23 cellular contexts compared by ENCODE assay signal in the genomic region with DNA sequence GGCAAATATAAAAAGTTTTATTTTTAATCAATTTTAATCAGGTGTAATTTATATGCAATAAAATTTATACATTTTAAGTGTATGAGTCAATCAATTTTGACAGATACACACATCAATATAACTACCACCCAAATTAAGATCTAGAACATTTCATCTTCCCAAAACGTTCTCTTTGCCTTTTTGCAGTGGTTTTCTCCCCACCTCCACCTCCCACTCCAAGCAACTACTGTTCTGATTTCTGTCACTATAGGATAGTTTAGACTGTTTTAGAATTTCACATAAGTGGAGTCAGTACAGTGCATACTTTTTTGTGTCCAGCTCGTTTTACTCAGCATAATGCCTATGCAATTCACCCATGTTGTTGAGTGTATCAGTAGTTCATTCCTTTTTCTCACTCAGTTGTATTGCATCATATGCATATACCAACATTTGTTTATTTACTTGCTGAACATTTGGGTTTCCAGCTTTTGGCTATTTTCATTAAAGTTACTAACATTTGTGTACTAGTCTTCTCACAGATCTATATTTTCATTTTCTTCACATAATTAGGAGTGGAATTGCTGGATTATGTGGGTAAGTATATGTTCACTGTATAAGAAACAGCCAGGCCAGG. TPM values are rescaled to one million over a fixed set of nuclear protein-coding genes. Genes with fewer than 3 reads are reported as not detected.
A peak's percentile ranks its signal among the peaks of the same experiment; 100 is the strongest.
DNase-seq lines count a peak whose midpoint lies in the region; ATAC-seq, FAIRE-seq and TF ChIP-seq lines count a peak whose summit lies in the region.
"Had no signal": no experiment of that assay in that cellular context is flagged by ENCODE, and none has a peak within 500 bp of the region (broad histone marks: within the 10 kb centered on the region; RNA-seq: fewer than 3 reads in every experiment).

No MANE protein-coding gene starts in this region.

- peaks cover 8% of the 10 kb centered on the region; the same call in 1 of the 2 replicates for H3K4me1 ChIP-seq in HepG2 (ENCODE audit: insufficient read depth, low read length)
- H3K4me1 ChIP-seq in right lobe of liver, result peaks cover 0 to 7% (median 0%) of the 10 kb centered on the region in 4 donors

- H3K79me2 ChIP-seq in HepG2 (ENCODE audit: insufficient read depth, low read length), result no peaks in the 10 kb centered on the region

- H3K27me3 ChIP-seq in HepG2 (ENCODE audit: control insufficient read depth in 1 of 2, insufficient read depth in 2 of 2, low read length in 2 of 2), result no peaks in the 10 kb centered on the region
- H3K27me3 ChIP-seq in right lobe of liver, result no peaks in the 10 kb centered on the region
- H3K27me3 ChIP-seq: SJSA1 had no signal

- DNase-seq in HepG2 (ENCODE audit: low spot score) (no peak), right lobe of liver (no peak), frontal cortex (ENCODE audit: low spot score in 2 of 2) (no peak), putamen (ENCODE audit: low spot score) (peak; percentile 58), ecto neural progenitor cell (ENCODE audit: low spot score) (no peak)
- no peak for DNase-seq in central memory CD4-positive, alpha-beta T cell
- DNase-seq: 8988T, Calu3, DMS79 treated with DMSO at 0.1 percent for 48 hours, GF-D8, KBM-7, MM.1S, NCI-H1417, NCI-H1694 treated with DMSO at 0.1 percent for 48 hours, NCI-H2081, NCI-H2227 treated with DMSO at 0.1 percent for 48 hours, NCI-H526 treated with DMSO at 0.1 percent for 48 hours, Right ventricle myocardium superior had no signal

- no peaks in the 10 kb centered on the region for H4K20me1 ChIP-seq in HepG2 (ENCODE audit: insufficient read depth, low read length)

- no TSS peak for BruUV-seq in HepG2 (replicated peaks; lab: Mats Ljungman, UMichigan)

- no peak overlapping the region for H3K9ac ChIP-seq in HepG2 (ENCODE audit: insufficient read depth, low read depth, low read length)

- no peak for TF ChIP-seq RAD21 in HepG2 (CRISPR knock-in tag; IDR thresholded peaks at IDR 0.05)

- CTCF ChIA-PET in HepG2 (lab: Yijun Ruan, JAX; ENCODE audit: low intra/inter-chr PET ratio, low total read pairs), result no interaction called here

- no peak for TF ChIP-seq EP300 in HepG2 (IDR thresholded peaks at IDR 0.05; ENCODE audit: low read depth in 2 of 2, low read length in 2 of 2)
- no peak for TF ChIP-seq EP300 in HepG2 (CRISPR knock-in tag; IDR thresholded peaks at IDR 0.05; ENCODE audit: borderline replicate concordance)

- ATAC-seq in HepG2 (no peak), right lobe of liver (no peak), HG03196 (IDR thresholded peaks at IDR 0.05; ENCODE audit: unreplicated experiment) (no peak)

- intact Hi-C loops in HepG2 (cut with micrococcal nuclease; ENCODE audit: unreplicated experiment), result no loop called here
- intact Hi-C loops in right lobe of liver (cut with DNase I), result no loop called here

- no peak overlapping the region for H3K4me2 ChIP-seq in HepG2 (ENCODE audit: low read depth, low read length)

- no peak overlapping the region for H3K27ac ChIP-seq in HepG2 (ENCODE audit: extremely low read length, insufficient read depth, low read length)
- no peak overlapping the region for H3K27ac ChIP-seq in right lobe of liver

- H2AFZ ChIP-seq in HepG2 (ENCODE audit: low read length), result no peak overlapping the region

- peak; percentile 50 for FAIRE-seq in HepG2 (lab: Jason Lieb, UNC)
- peak; percentile 13 for FAIRE-seq in frontal cortex (lab: Jason Lieb, UNC)
- FAIRE-seq: GM12891, GM19239, H1 had no signal

- 94% methylated on average over 2 of the region's 2 CpGs for WGBS in HepG2 (ENCODE audit: low lambda C conversion rate)
- 96% methylated on average over 2 of the region's 2 CpGs for WGBS in right lobe of liver (ENCODE audit: insufficient coverage, low coverage, low lambda C conversion rate, missing lambda C conversion rate)

- H3K36me3 ChIP-seq in HepG2 (replicated peaks in 1 of 2; ENCODE audit: control insufficient read depth in 1 of 2, insufficient read depth in 2 of 2, low read length in 2 of 2) (peaks cover 4 to 15% of the 10 kb centered on the region in 2 experiments; a peak in 3 of 5 replicates), right lobe of liver (no peaks in the 10 kb centered on the region)

- in situ Hi-C loops in HepG2 (cut with HindIII; ENCODE audit: extremely low pct_ligation_motif_present, low pct_unique_long_range_greater_than_20kb), result loop anchor here (25.0 kb wide), 1 partner anchor 480 kb away; no protein-coding TSS in a partner anchor

- TF ChIP-seq POLR2A in HepG2 (IDR thresholded peaks at IDR 0.05; ENCODE audit: insufficient read depth in 1 of 2, low read depth in 2 of 2, low read length in 2 of 2), result no peak
- TF ChIP-seq POLR2A in right lobe of liver (IDR thresholded peaks at IDR 0.05), result no peak

- TF ChIP-seq CTCF in HepG2 (CRISPR knock-in tag; IDR thresholded peaks at IDR 0.05) (no peak), right lobe of liver (IDR thresholded peaks at IDR 0.05) (no peak)

- H3K4me3 ChIP-seq in HepG2 (replicated peaks in 1 of 3; ENCODE audit: insufficient read depth in 1 of 3, low read depth in 2 of 3, low read length in 3 of 3) (no peak overlapping the region), right lobe of liver (no peak overlapping the region)
- H3K4me3 ChIP-seq: SJSA1 had no signal

- POLR2A ChIA-PET in HepG2 (lab: Yijun Ruan, JAX), result no interaction called here

- H3K9me3 ChIP-seq in HepG2 (ENCODE audit: low read length) (no peaks in the 10 kb centered on the region), right lobe of liver (no peaks in the 10 kb centered on the region)

TF ChIP-seq in HepG2, 621 proteins besides CTCF, POLR2A, EP300 and RAD21:
- TF ChIP-seq CEBPB (IDR thresholded peaks at IDR 0.05; ENCODE audit: borderline replicate concordance, low read depth, low read length), result peak; percentile 50
- TF ChIP-seq SNAPC2 (CRISPR knock-in tag; IDR thresholded peaks at IDR 0.05), result no peak

RNA-seq across cellular contexts. Expression of a gene that starts 52.2 kb away (rescaled TPM):
- 59.0 and 77.6 TPM in 2 replicates for total RNA-seq in HepG2 (2016; rRNA removed; fragmentation: Illumina TruSeq; extraction: Trizol)
- total RNA-seq in HepG2 (2016; cell fraction: cytosol; rRNA removed; fragmentation: Illumina TruSeq; extraction: Trizol; ENCODE audit: low read depth), result 6.9 and 8.9 TPM in 2 replicates
- total RNA-seq in HepG2 (2016; cell fraction: insoluble cytoplasmic fraction; rRNA removed; fragmentation: Illumina TruSeq; extraction: Trizol), result 60.7 and 85.7 TPM in 2 replicates
- 30.0 and 33.9 TPM in 2 replicates for total RNA-seq in HepG2 (2016; cell fraction: membrane; rRNA removed; fragmentation: Illumina TruSeq; extraction: Trizol)
- total RNA-seq in HepG2 (2016; cell fraction: nucleus; rRNA removed; fragmentation: Illumina TruSeq; extraction: Trizol), result 25.8 and 26.7 TPM in 2 replicates
- polyA plus RNA-seq in HepG2 (2011; rRNA removed), result 15.4 and 22.8 TPM in 2 replicates
- polyA plus RNA-seq in HepG2 (2011; cell fraction: cytosol; rRNA removed), result 14.6 and 14.7 TPM in 2 replicates
- polyA plus RNA-seq in HepG2 (2011; cell fraction: nucleus; rRNA removed), result 10.6 and 10.7 TPM in 2 replicates
- 9.9 and 21.3 TPM in 2 replicates for polyA plus RNA-seq in HepG2 (2012)
- polyA plus RNA-seq in HepG2 (2016; cell fraction: cytosol; fragmentation: Illumina TruSeq; extraction: Trizol; ENCODE audit: low read depth), result 9.7 and 10.2 TPM in 2 replicates
- polyA plus RNA-seq in HepG2 (2016; cell fraction: insoluble cytoplasmic fraction; fragmentation: Illumina TruSeq; extraction: Trizol; ENCODE audit: low read depth), result 91.9 and 106 TPM in 2 replicates
- polyA plus RNA-seq in HepG2 (2016; cell fraction: membrane; fragmentation: Illumina TruSeq; extraction: Trizol; ENCODE audit: low read depth), result 23.7 and 24.9 TPM in 2 replicates
- polyA plus RNA-seq in HepG2 (2016; cell fraction: nucleus; fragmentation: Illumina TruSeq; extraction: Trizol; ENCODE audit: insufficient read depth, low read depth), result 43.3 and 48.3 TPM in 2 replicates
- polyA minus RNA-seq in HepG2 (2011; rRNA and poly(A)+ RNA removed; ENCODE audit: low replicate concordance), result 17.6 and 77.2 TPM in 2 replicates
- polyA minus RNA-seq in HepG2 (2011; cell fraction: cytosol; rRNA and poly(A)+ RNA removed), result 17.2 and 26.2 TPM in 2 replicates
- 14.4 and 17.8 TPM in 2 replicates for polyA minus RNA-seq in HepG2 (2011; cell fraction: nucleus; rRNA and poly(A)+ RNA removed)
- total RNA-seq in right lobe of liver, result 10 to 100 TPM; 15.3 to 29.2 (median 22.2) TPM
- total RNA-seq in frontal cortex, result 20.4 TPM

RNA-seq across cellular contexts. Expression of a gene that starts 52.5 kb away (rescaled TPM):
- total RNA-seq in HepG2 (2016; rRNA removed; fragmentation: Illumina TruSeq; extraction: Trizol) (16.4 and 19.6 TPM in 2 replicates), right lobe of liver (10 to 100 TPM in 4 of 6 experiments, 1 to 10 TPM in 2; 7.8 to 13.1 (median 10.8) TPM), frontal cortex (32.6 TPM)
- 21.1 and 23.7 TPM in 2 replicates for total RNA-seq in HepG2 (2016; cell fraction: cytosol; rRNA removed; fragmentation: Illumina TruSeq; extraction: Trizol; ENCODE audit: low read depth)
- 15.4 and 19.9 TPM in 2 replicates for total RNA-seq in HepG2 (2016; cell fraction: insoluble cytoplasmic fraction; rRNA removed; fragmentation: Illumina TruSeq; extraction: Trizol)
- total RNA-seq in HepG2 (2016; cell fraction: membrane; rRNA removed; fragmentation: Illumina TruSeq; extraction: Trizol), result 14.0 TPM in 2 replicates
- total RNA-seq in HepG2 (2016; cell fraction: nucleus; rRNA removed; fragmentation: Illumina TruSeq; extraction: Trizol), result 23.0 and 25.3 TPM in 2 replicates
- polyA plus RNA-seq in HepG2 (2011; rRNA removed), result 2.9 and 4.0 TPM in 2 replicates
- polyA plus RNA-seq in HepG2 (2011; cell fraction: cytosol; rRNA removed), result 1.9 and 2.5 TPM in 2 replicates
- polyA plus RNA-seq in HepG2 (2011; cell fraction: nucleus; rRNA removed), result 1.6 and 1.7 TPM in 2 replicates
- 5.0 and 6.0 TPM in 2 replicates for polyA plus RNA-seq in HepG2 (2012)
- polyA plus RNA-seq in HepG2 (2016; cell fraction: cytosol; fragmentation: Illumina TruSeq; extraction: Trizol; ENCODE audit: low read depth), result 0.79 and 0.83 TPM in 2 replicates
- polyA plus RNA-seq in HepG2 (2016; cell fraction: insoluble cytoplasmic fraction; fragmentation: Illumina TruSeq; extraction: Trizol; ENCODE audit: low read depth), result 11.2 and 11.9 TPM in 2 replicates
- polyA plus RNA-seq in HepG2 (2016; cell fraction: membrane; fragmentation: Illumina TruSeq; extraction: Trizol; ENCODE audit: low read depth), result 2.0 and 2.1 TPM in 2 replicates
- polyA plus RNA-seq in HepG2 (2016; cell fraction: nucleus; fragmentation: Illumina TruSeq; extraction: Trizol; ENCODE audit: insufficient read depth, low read depth), result 6.7 and 7.3 TPM in 2 replicates
- polyA minus RNA-seq in HepG2 (2011; rRNA and poly(A)+ RNA removed; ENCODE audit: low replicate concordance), result 4.5 and 8.0 TPM in 2 replicates
- 6.8 and 7.2 TPM in 2 replicates for polyA minus RNA-seq in HepG2 (2011; cell fraction: cytosol; rRNA and poly(A)+ RNA removed)
- 25.1 and 28.5 TPM in 2 replicates for polyA minus RNA-seq in HepG2 (2011; cell fraction: nucleus; rRNA and poly(A)+ RNA removed)
